10 cellular contexts compared by ENCODE assay signal in the genomic region with DNA sequence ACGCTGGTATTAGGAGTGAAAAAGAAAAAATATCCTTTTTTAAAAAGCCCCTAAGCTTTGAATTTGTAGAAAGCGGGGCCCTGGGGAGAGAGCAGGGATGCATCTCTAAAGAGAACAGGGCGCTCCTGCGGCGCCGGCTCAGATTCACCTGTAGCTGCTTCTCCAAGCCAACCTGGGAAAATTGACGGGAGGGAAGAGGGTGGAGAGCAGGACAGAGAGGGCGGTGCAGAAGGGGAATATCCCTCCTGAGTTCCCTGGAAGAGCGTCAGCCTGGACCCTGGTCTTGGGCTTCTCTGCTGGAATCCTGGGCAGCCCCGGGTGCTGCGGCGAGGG. TPM values are rescaled to one million over a fixed set of nuclear protein-coding genes. Genes with fewer than 3 reads are reported as not detected.
DNase-seq lines count a peak whose midpoint lies in the region; ATAC-seq, FAIRE-seq and TF ChIP-seq lines count a peak whose summit lies in the region.
"Had no signal": no experiment of that assay in that cellular context is flagged by ENCODE, and none has a peak within 500 bp of the region (broad histone marks: within the 10 kb centered on the region; RNA-seq: fewer than 3 reads in every experiment).

No MANE protein-coding gene starts in this region.

- H3K9me3 ChIP-seq in HepG2 (ENCODE audit: low read length) (no peaks in the 10 kb centered on the region), right lobe of liver (no peaks in the 10 kb centered on the region), adipocyte (ENCODE audit: control insufficient read depth, low read length) (no peaks in the 10 kb centered on the region), vagina (no peaks in the 10 kb centered on the region)

- H3K4me3 Mint-ChIP-seq in mesothelial cell of epicardium: peak overlapping the region; percentile 78

- H3K9ac ChIP-seq in HepG2 (ENCODE audit: insufficient read depth, low read depth, low read length) (0 out of 2 replicates have a peak overlapping the region, but pooled peaks have one; percentile 46), adipocyte (ENCODE audit: low read length) (no peak overlapping the region)

- intact Hi-C loops in HepG2 (cut with micrococcal nuclease; ENCODE audit: unreplicated experiment) (loop anchor here (1.0 kb wide), 1 partner anchor 150 kb away; no protein-coding TSS in a partner anchor), right lobe of liver (cut with DNase I) (no loop called here), vagina (cut with DNase I) (no loop called here)

- H3K4me2 ChIP-seq in HepG2 (ENCODE audit: low read depth, low read length): peak overlapping the region; percentile 80

- H3K27ac ChIP-seq in HepG2 (ENCODE audit: extremely low read length, insufficient read depth, low read length) (peak overlapping the region; percentile 68), right lobe of liver (no peak overlapping the region), vagina (no peak overlapping the region)

- H3K36me3 ChIP-seq in HepG2 (replicated peaks in 1 of 2; ENCODE audit: control insufficient read depth in 1 of 2, insufficient read depth in 2 of 2, low read length in 2 of 2) (no peaks in the 10 kb centered on the region), right lobe of liver (no peaks in the 10 kb centered on the region), adipocyte (ENCODE audit: control insufficient read depth, insufficient read depth, low read length, severe bottlenecking) (no peaks in the 10 kb centered on the region), vagina (no peaks in the 10 kb centered on the region)

- ATAC-seq in HepG2: peak; percentile 54
- no peak for ATAC-seq in right lobe of liver
- no peak for ATAC-seq in GM21576 (IDR thresholded peaks at IDR 0.05; ENCODE audit: unreplicated experiment)

- H3K4me1 Mint-ChIP-seq in mesothelial cell of epicardium: peaks cover 16% of the 10 kb centered on the region

- POLR2A ChIA-PET in HepG2 (lab: Yijun Ruan, JAX): interaction anchor here (0.9 to 4.5 kb wide), 5 partner anchors 33 to 185 kb away, joined by 3 to 54 read pairs (median 4); a partner anchor contains a TSS

- H3K4me3 ChIP-seq in HepG2 (replicated peaks in 1 of 3; ENCODE audit: insufficient read depth in 1 of 3, low read depth in 2 of 3, low read length in 3 of 3): peak overlapping the region; percentile 47 to 69 (median 64); a peak in 5 of 6 replicates
- H3K4me3 ChIP-seq in right lobe of liver: peak overlapping the region in 1 of 3 donors; percentile 39
- peak overlapping the region; percentile 68 for H3K4me3 ChIP-seq in adipocyte (ENCODE audit: low read length)
- peak overlapping the region; percentile 50 to 58 for H3K4me3 ChIP-seq in vagina

- no peaks in the 10 kb centered on the region for H3K79me2 ChIP-seq in HepG2 (ENCODE audit: insufficient read depth, low read length)

- CTCF ChIA-PET in HepG2 (lab: Yijun Ruan, JAX; ENCODE audit: low intra/inter-chr PET ratio, low total read pairs): no interaction called here

- in situ Hi-C loops in HepG2 (cut with HindIII; ENCODE audit: extremely low pct_ligation_motif_present, low pct_unique_long_range_greater_than_20kb): no loop called here

- peaks cover 3% of the 10 kb centered on the region for H3K9me3 Mint-ChIP-seq in mesothelial cell of epicardium

- H3K27me3 Mint-ChIP-seq in mesothelial cell of epicardium (ENCODE audit: low read depth): peaks cover 19% of the 10 kb centered on the region

- DNase-seq in HepG2 (ENCODE audit: low spot score) (no peak), right lobe of liver (no peak), adipocyte (ENCODE audit: low read depth) (no peak), mesothelial cell of epicardium (ENCODE audit: low spot score in 2 of 2, unreplicated experiment in 2 of 2) (no peak), vagina (ENCODE audit: extremely low spot score in 2 of 2) (no peak), kidney tubule cell (ENCODE audit: low spot score) (no peak), NCI-H526 (lab: John Stamatoyannopoulos, UW) (no peak)
- DNase-seq: GOT3 had no signal

- TF ChIP-seq EP300 in HepG2 (IDR thresholded peaks at IDR 0.05; ENCODE audit: low read depth in 2 of 2, low read length in 2 of 2) (no peak), HepG2 (CRISPR knock-in tag; IDR thresholded peaks at IDR 0.05; ENCODE audit: borderline replicate concordance) (no peak)

- BruUV-seq in HepG2 (replicated peaks; lab: Mats Ljungman, UMichigan): no TSS peak

- H3K36me3 Mint-ChIP-seq in mesothelial cell of epicardium: no peaks in the 10 kb centered on the region

- H3K4me1 ChIP-seq in HepG2 (ENCODE audit: insufficient read depth, low read length): peaks cover 35% of the 10 kb centered on the region
- no peaks in the 10 kb centered on the region for H3K4me1 ChIP-seq in right lobe of liver
- H3K4me1 ChIP-seq in adipocyte (ENCODE audit: control insufficient read depth, insufficient read depth, low read length): no peaks in the 10 kb centered on the region
- no peaks in the 10 kb centered on the region for H3K4me1 ChIP-seq in vagina

- H3K27me3 ChIP-seq in HepG2 (ENCODE audit: control insufficient read depth in 1 of 2, insufficient read depth in 2 of 2, low read length in 2 of 2) (no peaks in the 10 kb centered on the region), right lobe of liver (no peaks in the 10 kb centered on the region), adipocyte (replicated peaks; ENCODE audit: control insufficient read depth, insufficient read depth, low read length) (peaks cover 12% of the 10 kb centered on the region), vagina (no peaks in the 10 kb centered on the region)

- no peaks in the 10 kb centered on the region for H4K20me1 ChIP-seq in HepG2 (ENCODE audit: insufficient read depth, low read length)

- no peak overlapping the region for H3K27ac Mint-ChIP-seq in mesothelial cell of epicardium

- H2AFZ ChIP-seq in HepG2 (ENCODE audit: low read length): no peak overlapping the region

- no peak for TF ChIP-seq RAD21 in HepG2 (CRISPR knock-in tag; IDR thresholded peaks at IDR 0.05)

- TF ChIP-seq CTCF in HepG2 (CRISPR knock-in tag; IDR thresholded peaks at IDR 0.05) (no peak), right lobe of liver (IDR thresholded peaks at IDR 0.05) (no peak), mesothelial cell of epicardium (IDR thresholded peaks at IDR 0.05; ENCODE audit: unreplicated experiment) (no peak), vagina (IDR thresholded peaks at IDR 0.05) (no peak)

- WGBS in HepG2 (ENCODE audit: low lambda C conversion rate): 13% methylated on average over 7 of the region's 12 CpGs
- 61% methylated on average over 8 of the region's 12 CpGs for WGBS in right lobe of liver (ENCODE audit: insufficient coverage, low coverage, low lambda C conversion rate, missing lambda C conversion rate)

- TF ChIP-seq POLR2A in HepG2 (IDR thresholded peaks at IDR 0.05; ENCODE audit: insufficient read depth in 1 of 2, low read depth in 2 of 2, low read length in 2 of 2) (no peak), right lobe of liver (IDR thresholded peaks at IDR 0.05) (no peak), vagina (IDR thresholded peaks at IDR 0.05) (no peak)

- no peak for FAIRE-seq in HepG2 (lab: Jason Lieb, UNC)
- FAIRE-seq: G401.6 had no signal

RNA-seq across cellular contexts. Expression of a gene that starts 0.8 kb away (rescaled TPM):
- 0.62 and 1.0 TPM in 2 replicates for total RNA-seq in HepG2 (2016; rRNA removed; fragmentation: Illumina TruSeq; extraction: Trizol)
- 0.18 TPM in 1 of 2 replicates, not detected in the other for total RNA-seq in HepG2 (2016; cell fraction: cytosol; rRNA removed; fragmentation: Illumina TruSeq; extraction: Trizol; ENCODE audit: low read depth)
- 0.51 and 0.69 TPM in 2 replicates for total RNA-seq in HepG2 (2016; cell fraction: insoluble cytoplasmic fraction; rRNA removed; fragmentation: Illumina TruSeq; extraction: Trizol)
- total RNA-seq in HepG2 (2016; cell fraction: membrane; rRNA removed; fragmentation: Illumina TruSeq; extraction: Trizol): 0.43 and 0.45 TPM in 2 replicates
- total RNA-seq in HepG2 (2016; cell fraction: nucleus; rRNA removed; fragmentation: Illumina TruSeq; extraction: Trizol): 0.38 and 0.65 TPM in 2 replicates
- 1.3 and 2.1 TPM in 2 replicates for polyA plus RNA-seq in HepG2 (2011; rRNA removed)
- 1.9 and 2.2 TPM in 2 replicates for polyA plus RNA-seq in HepG2 (2011; cell fraction: cytosol; rRNA removed)
- 0.82 and 1.6 TPM in 2 replicates for polyA plus RNA-seq in HepG2 (2011; cell fraction: nucleus; rRNA removed)
- 1.3 TPM in 2 replicates for polyA plus RNA-seq in HepG2 (2012)
- polyA plus RNA-seq in HepG2 (2016; cell fraction: cytosol; fragmentation: Illumina TruSeq; extraction: Trizol; ENCODE audit: low read depth): 0.16 and 0.17 TPM in 2 replicates
- polyA plus RNA-seq in HepG2 (2016; cell fraction: insoluble cytoplasmic fraction; fragmentation: Illumina TruSeq; extraction: Trizol; ENCODE audit: low read depth): 0.63 and 1.0 TPM in 2 replicates
- 0.47 and 0.48 TPM in 2 replicates for polyA plus RNA-seq in HepG2 (2016; cell fraction: membrane; fragmentation: Illumina TruSeq; extraction: Trizol; ENCODE audit: low read depth)
- polyA plus RNA-seq in HepG2 (2016; cell fraction: nucleus; fragmentation: Illumina TruSeq; extraction: Trizol; ENCODE audit: insufficient read depth, low read depth): 0.60 and 1.0 TPM in 2 replicates
- polyA minus RNA-seq in HepG2 (2011; rRNA and poly(A)+ RNA removed; ENCODE audit: low replicate concordance): 1.4 TPM in 1 of 2 replicates, not detected in the other
- polyA minus RNA-seq in HepG2 (2011; cell fraction: cytosol; rRNA and poly(A)+ RNA removed): 0.79 and 1.1 TPM in 2 replicates
- polyA minus RNA-seq in HepG2 (2011; cell fraction: nucleus; rRNA and poly(A)+ RNA removed): 0.39 and 0.62 TPM in 2 replicates
- 1 to 10 TPM in 1 of 6 experiments, under 1 TPM in 4, not detected in 1; 0.19 to 1.2 (median 0.29) TPM for total RNA-seq in right lobe of liver
- 0.38 TPM in 2 of 3 replicates, not detected in the other for total RNA-seq in mesothelial cell of epicardium
- not detected for total RNA-seq in vagina

RNA-seq across cellular contexts. Expression of a gene that starts 33.8 kb away (rescaled TPM):
- total RNA-seq in HepG2 (2016; rRNA removed; fragmentation: Illumina TruSeq; extraction: Trizol) (3,547 and 3,928 TPM in 2 replicates), right lobe of liver (1,000 to 10,000 TPM in 2 of 6 experiments, 100 to 1,000 TPM in 4; 587 to 2,308 (median 667) TPM), mesothelial cell of epicardium (2,086 to 2,208 TPM (median 2,190 TPM) in 3 replicates), vagina (1,813 TPM)
- 5,522 and 6,331 TPM in 2 replicates for total RNA-seq in HepG2 (2016; cell fraction: cytosol; rRNA removed; fragmentation: Illumina TruSeq; extraction: Trizol; ENCODE audit: low read depth)
- total RNA-seq in HepG2 (2016; cell fraction: insoluble cytoplasmic fraction; rRNA removed; fragmentation: Illumina TruSeq; extraction: Trizol): 3,541 and 3,944 TPM in 2 replicates
- 8,253 and 8,590 TPM in 2 replicates for total RNA-seq in HepG2 (2016; cell fraction: membrane; rRNA removed; fragmentation: Illumina TruSeq; extraction: Trizol)
- 1,224 and 1,272 TPM in 2 replicates for total RNA-seq in HepG2 (2016; cell fraction: nucleus; rRNA removed; fragmentation: Illumina TruSeq; extraction: Trizol)
- polyA plus RNA-seq in HepG2 (2011; rRNA removed): 2,024 and 2,312 TPM in 2 replicates
- 1,813 and 3,532 TPM in 2 replicates for polyA plus RNA-seq in HepG2 (2011; cell fraction: cytosol; rRNA removed)
- polyA plus RNA-seq in HepG2 (2011; cell fraction: nucleus; rRNA removed): 603 and 692 TPM in 2 replicates
- polyA plus RNA-seq in HepG2 (2012): 6,677 and 8,105 TPM in 2 replicates
- polyA plus RNA-seq in HepG2 (2016; cell fraction: cytosol; fragmentation: Illumina TruSeq; extraction: Trizol; ENCODE audit: low read depth): 5,588 and 5,933 TPM in 2 replicates
- polyA plus RNA-seq in HepG2 (2016; cell fraction: insoluble cytoplasmic fraction; fragmentation: Illumina TruSeq; extraction: Trizol; ENCODE audit: low read depth): 3,018 and 3,146 TPM in 2 replicates
- polyA plus RNA-seq in HepG2 (2016; cell fraction: membrane; fragmentation: Illumina TruSeq; extraction: Trizol; ENCODE audit: low read depth): 6,670 and 7,089 TPM in 2 replicates
- polyA plus RNA-seq in HepG2 (2016; cell fraction: nucleus; fragmentation: Illumina TruSeq; extraction: Trizol; ENCODE audit: insufficient read depth, low read depth): 1,707 and 1,826 TPM in 2 replicates
- 70.8 and 199 TPM in 2 replicates for polyA minus RNA-seq in HepG2 (2011; rRNA and poly(A)+ RNA removed; ENCODE audit: low replicate concordance)
- 275 and 347 TPM in 2 replicates for polyA minus RNA-seq in HepG2 (2011; cell fraction: cytosol; rRNA and poly(A)+ RNA removed)
- polyA minus RNA-seq in HepG2 (2011; cell fraction: nucleus; rRNA and poly(A)+ RNA removed): 102 and 178 TPM in 2 replicates
